Comparison of ENCODE assay signal across 1 cellular context in the genomic region with DNA sequence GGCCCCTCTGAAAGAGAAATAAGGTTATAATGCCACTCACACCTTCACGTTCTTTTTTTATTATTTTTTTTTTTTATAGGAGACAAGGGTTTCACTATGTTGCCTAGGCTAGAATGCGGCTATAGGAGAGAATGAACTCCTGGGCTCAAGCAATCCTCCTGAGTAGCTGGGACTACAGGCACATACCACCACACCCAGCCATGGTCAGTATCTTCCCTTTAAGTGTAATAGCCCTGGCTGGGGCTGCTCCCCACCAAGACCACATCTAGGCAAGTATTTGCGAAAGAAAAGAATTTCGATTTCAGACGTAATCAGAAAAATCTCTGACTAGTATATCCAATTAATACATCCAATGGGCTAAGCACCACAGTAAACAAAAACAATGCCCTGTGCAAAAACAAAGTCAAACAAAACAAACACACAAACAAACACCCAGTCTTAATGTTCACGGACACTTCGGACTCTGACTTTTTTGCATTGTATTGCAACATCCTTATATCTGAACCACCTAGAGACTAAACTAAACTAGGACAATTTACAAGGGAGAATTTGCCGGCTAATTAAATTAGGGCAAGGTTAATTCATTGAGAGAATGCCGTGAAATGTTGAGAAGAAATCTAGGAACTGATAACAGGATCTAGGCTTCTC.
TF ChIP-seq lines count a peak whose summit lies in the region.

No MANE protein-coding gene starts in this region.

TF ChIP-seq in GM23338, 12 proteins besides CTCF, POLR2A, EP300 and RAD21 (continued from another document):
- TF ChIP-seq CREB1 (CRISPR knock-in tag; IDR thresholded peaks at IDR 0.05; ENCODE audit: low read depth), result no peak
- no peak for TF ChIP-seq ZNF114 (CRISPR knock-in tag; IDR thresholded peaks at IDR 0.05)
- no peak for TF ChIP-seq ZNF331 (CRISPR knock-in tag; IDR thresholded peaks at IDR 0.05; ENCODE audit: low read depth)
- TF ChIP-seq POLR2AphosphoS5 (IDR thresholded peaks at IDR 0.05; ENCODE audit: low read depth), result no peak
